ENCODE assay signal across 8 cellular contexts in the genomic region with DNA sequence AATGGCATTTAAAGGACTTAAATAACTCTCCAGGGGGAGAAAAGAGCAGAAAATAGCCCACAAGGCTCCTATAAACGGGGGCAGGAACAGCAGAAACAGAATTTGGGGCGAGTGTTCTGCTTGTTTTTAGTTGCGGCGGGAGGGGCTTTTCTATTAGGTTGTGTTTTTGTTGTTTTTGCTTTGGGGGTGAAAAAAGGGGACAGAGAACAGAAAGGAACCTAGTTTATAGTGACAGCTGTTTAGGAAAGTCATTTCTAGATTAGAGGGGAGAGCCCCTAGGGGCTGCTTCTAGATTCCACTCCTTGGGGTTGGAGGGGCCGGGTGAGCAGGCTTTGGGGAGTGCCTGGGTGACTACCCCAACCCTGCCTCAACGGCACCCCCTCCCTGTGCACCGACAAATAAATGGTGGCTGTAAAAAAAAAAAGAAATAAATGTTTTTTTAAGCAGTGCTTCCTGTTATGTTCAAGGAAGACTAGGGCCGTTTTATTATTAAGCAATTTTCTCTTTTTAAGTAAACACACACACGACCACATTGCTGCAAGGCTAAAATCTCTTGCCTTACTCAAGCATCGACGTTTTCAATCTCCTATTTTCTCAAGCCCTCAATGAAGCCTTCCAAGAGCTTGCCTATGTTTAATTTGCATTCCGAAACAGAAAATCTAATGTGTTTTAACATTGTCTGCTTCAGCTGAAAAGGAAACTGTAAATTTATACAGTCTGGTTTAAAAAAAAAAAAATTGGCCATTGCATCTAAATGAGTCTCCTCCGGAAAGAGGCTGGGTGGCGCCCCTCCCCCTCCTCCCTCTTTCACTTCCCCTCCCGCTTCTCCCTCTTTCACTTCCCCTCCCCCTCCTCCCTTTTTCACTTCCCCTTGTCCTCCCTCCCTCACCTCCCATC.
DNase-seq lines count a peak whose midpoint lies in the region; ATAC-seq and TF ChIP-seq lines count a peak whose summit lies in the region.

No MANE protein-coding gene starts in this region.

- H3K9me3 ChIP-seq in CD4-positive, CD25-positive, alpha-beta regulatory T cell (ENCODE audit: control insufficient read depth in 2 of 2, low read length in 2 of 2) = no peaks in the 10 kb centered on the region
- H3K9me3 ChIP-seq in Panc1 (ENCODE audit: control insufficient read depth, insufficient read depth, low read depth, low read length) = no peaks in the 10 kb centered on the region
- H3K9me3 ChIP-seq in gastrocnemius medialis = no peaks in the 10 kb centered on the region

- no peaks in the 10 kb centered on the region for H3K36me3 ChIP-seq in CD4-positive, CD25-positive, alpha-beta regulatory T cell (ENCODE audit: control insufficient read depth, insufficient read depth, low read length)
- H3K36me3 ChIP-seq in Panc1 (ENCODE audit: control insufficient read depth, insufficient read depth, low read length) (no peaks in the 10 kb centered on the region), gastrocnemius medialis (no peaks in the 10 kb centered on the region)

- peak; percentile 59 to 71 for ATAC-seq in CD4-positive, CD25-positive, alpha-beta regulatory T cell (ENCODE audit: low read depth in 2 of 2)
- ATAC-seq in HG03196 (IDR thresholded peaks at IDR 0.05; ENCODE audit: unreplicated experiment) (peak; percentile 76), Panc1 (no peak), left ventricle myocardium superior (peak; percentile 30), gastrocnemius medialis (peak; percentile 37 to 46)

- no TSS peak for BruUV-seq in Panc1 (replicated peaks; lab: Mats Ljungman, UMichigan)

- peaks cover 18 to 53% (median 26%) of the 10 kb centered on the region in 4 donors for H3K4me1 Mint-ChIP-seq in CD4-positive, CD25-positive, alpha-beta regulatory T cell
- H3K4me1 Mint-ChIP-seq in activated naive CD4-positive, alpha-beta T cell treated with anti-CD3 and anti-CD28 coated beads for 36 hours (ENCODE audit: low read depth) = peaks cover 26% of the 10 kb centered on the region

- H3K27ac Mint-ChIP-seq in CD4-positive, CD25-positive, alpha-beta regulatory T cell = peak overlapping the region; percentile 85 to 98 (median 96)
- H3K27ac Mint-ChIP-seq in activated naive CD4-positive, alpha-beta T cell treated with anti-CD3 and anti-CD28 coated beads for 36 hours = peak overlapping the region; percentile 72

- H3K4me3 Mint-ChIP-seq in CD4-positive, CD25-positive, alpha-beta regulatory T cell = peak overlapping the region; percentile 78 to 95 (median 83)
- peak overlapping the region; percentile 43 for H3K4me3 Mint-ChIP-seq in activated naive CD4-positive, alpha-beta T cell treated with anti-CD3 and anti-CD28 coated beads for 36 hours

- TF ChIP-seq POLR2A in gastrocnemius medialis (IDR thresholded peaks at IDR 0.05) = no peak

- H3K27me3 Mint-ChIP-seq in CD4-positive, CD25-positive, alpha-beta regulatory T cell = no peaks in the 10 kb centered on the region
- H3K27me3 Mint-ChIP-seq in activated naive CD4-positive, alpha-beta T cell treated with anti-CD3 and anti-CD28 coated beads for 36 hours (ENCODE audit: low read depth) = peaks cover 2% of the 10 kb centered on the region

- no peaks in the 10 kb centered on the region for H3K36me3 Mint-ChIP-seq in CD4-positive, CD25-positive, alpha-beta regulatory T cell
- no peaks in the 10 kb centered on the region for H3K36me3 Mint-ChIP-seq in activated naive CD4-positive, alpha-beta T cell treated with anti-CD3 and anti-CD28 coated beads for 36 hours (ENCODE audit: low read depth)

- TF ChIP-seq CTCF in Panc1 (IDR thresholded peaks at IDR 0.05) (0 out of 2 replicates have a peak, but pooled peaks have one; percentile 5), gastrocnemius medialis (IDR thresholded peaks at IDR 0.05 in 4 of 5, conservative IDR thresholded peaks at IDR 0.05 in 1 of 5) (no peak)

- peak overlapping the region; percentile 78 for H3K4me3 ChIP-seq in CD4-positive, CD25-positive, alpha-beta regulatory T cell (ENCODE audit: low read depth, low read length)
- H3K4me3 ChIP-seq in Panc1 (ENCODE audit: low read depth in 2 of 2, low read length in 2 of 2) (peak overlapping the region in 1 of 2 experiments; percentile 39; a peak in 2 of 4 replicates), gastrocnemius medialis (peak overlapping the region; percentile 7 to 40 (median 18))

- peak overlapping the region; percentile 84 for H3K27ac ChIP-seq in CD4-positive, CD25-positive, alpha-beta regulatory T cell (ENCODE audit: insufficient read depth, low read length, poor library complexity, severe bottlenecking)
- H3K27ac ChIP-seq in Panc1 (ENCODE audit: low read length) (peak overlapping the region; percentile 65), gastrocnemius medialis (peak overlapping the region; percentile 73 to 83 (median 78))

- POLR2A ChIA-PET in Panc1 (lab: Charles Lee) = no interaction called here

- intact Hi-C loops in Panc1 (cut with micrococcal nuclease; ENCODE audit: unreplicated experiment) (loop anchor here (5.0 kb wide), 1 partner anchor 121 kb away; no protein-coding TSS in a partner anchor), left ventricle myocardium superior (cut with micrococcal nuclease) (loop anchor here (5.0 kb wide), 1 partner anchor 121 kb away; no protein-coding TSS in a partner anchor), gastrocnemius medialis (cut with DNase I; ENCODE audit: low total_unique reads) (loop anchor here (1.0 to 5.0 kb wide), 2 partner anchors 122 to 191 kb away; no protein-coding TSS in a partner anchor)
- intact Hi-C loops in activated naive CD4-positive, alpha-beta T cell treated with anti-CD3 and anti-CD28 coated beads for 36 hours (cut with micrococcal nuclease) = loop anchor here (1.0 to 2.0 kb wide), 12 partner anchors 11 to 757 kb away; no protein-coding TSS in a partner anchor

- peak; percentile 29 to 89 (median 76) for DNase-seq in CD4-positive, CD25-positive, alpha-beta regulatory T cell
- DNase-seq in GM19240 (ENCODE audit: insufficient read length, low spot score) (peak; percentile 26), Panc1 (ENCODE audit: low read depth, low spot score) (no peak), left ventricle myocardium superior (peak; percentile 73), gastrocnemius medialis (peak in 1 of 2 donors; percentile 65), HPDE6-E6E7 (ENCODE audit: extremely low spot score) (no peak)
- DNase-seq in activated naive CD4-positive, alpha-beta T cell treated with anti-CD3 and anti-CD28 coated beads for 36 hours = peak; percentile 83

- H3K9me3 Mint-ChIP-seq in CD4-positive, CD25-positive, alpha-beta regulatory T cell = peaks cover 0 to 1% (median 0%) of the 10 kb centered on the region in 7 donors
- no peaks in the 10 kb centered on the region for H3K9me3 Mint-ChIP-seq in activated naive CD4-positive, alpha-beta T cell treated with anti-CD3 and anti-CD28 coated beads for 36 hours

- CTCF ChIA-PET in Panc1 (lab: Charles Lee) = interaction anchor here (0.6 kb wide), 1 partner anchor 449 kb away, joined by 3 read pairs; no protein-coding TSS in a partner anchor
- CTCF ChIA-PET in activated naive CD4-positive, alpha-beta T cell treated with anti-CD3 and anti-CD28 coated beads for 36 hours (lab: Charles Lee) = no interaction called here

- in situ Hi-C loops in Panc1 (cut with HindIII; ENCODE audit: low pct_unique_long_range_greater_than_20kb, low sequenced_read_pairs) = no loop called here
- in situ Hi-C loops in gastrocnemius medialis (cut with MboI; ENCODE audit: low sequenced_read_pairs in 4 of 4) = loop anchor here in 1 of 4 donors (10.0 kb wide), 1 partner anchor 113 kb away; no protein-coding TSS in a partner anchor

- no peaks in the 10 kb centered on the region for H3K27me3 ChIP-seq in CD4-positive, CD25-positive, alpha-beta regulatory T cell (ENCODE audit: control insufficient read depth, insufficient read depth, low read length)
- no peaks in the 10 kb centered on the region for H3K27me3 ChIP-seq in Panc1 (ENCODE audit: control insufficient read depth, insufficient read depth, low read length)
- no peaks in the 10 kb centered on the region for H3K27me3 ChIP-seq in gastrocnemius medialis

- H3K4me1 ChIP-seq in CD4-positive, CD25-positive, alpha-beta regulatory T cell (ENCODE audit: control insufficient read depth, insufficient read depth, low read length, poor library complexity, severe bottlenecking) = peaks cover 39% of the 10 kb centered on the region
- H3K4me1 ChIP-seq in Panc1 (ENCODE audit: control insufficient read depth, insufficient read depth, low read length) (peaks cover 4% of the 10 kb centered on the region), gastrocnemius medialis (peaks cover 11 to 28% of the 10 kb centered on the region in 2 donors)

Comparison
In these comparisons a context has a peak if more than half of its experiments do, and no peak if none do; other contexts are left out.
1. DNase-seq: peak in CD4-positive, CD25-positive, alpha-beta regulatory T cell (3 of 3), GM19240 (single experiment), activated naive CD4-positive, alpha-beta T cell treated with anti-CD3 and anti-CD28 coated beads for 36 hours (single experiment) and left ventricle myocardium superior (single experiment); none in Panc1 (single experiment) and HPDE6-E6E7 (single experiment).
2. Peak in every context shown above with its lines, with median percentiles within 50 percentile points of each other: H3K27ac ChIP-seq.